ENCODE assay signal across 1 cellular context in the genomic region with DNA sequence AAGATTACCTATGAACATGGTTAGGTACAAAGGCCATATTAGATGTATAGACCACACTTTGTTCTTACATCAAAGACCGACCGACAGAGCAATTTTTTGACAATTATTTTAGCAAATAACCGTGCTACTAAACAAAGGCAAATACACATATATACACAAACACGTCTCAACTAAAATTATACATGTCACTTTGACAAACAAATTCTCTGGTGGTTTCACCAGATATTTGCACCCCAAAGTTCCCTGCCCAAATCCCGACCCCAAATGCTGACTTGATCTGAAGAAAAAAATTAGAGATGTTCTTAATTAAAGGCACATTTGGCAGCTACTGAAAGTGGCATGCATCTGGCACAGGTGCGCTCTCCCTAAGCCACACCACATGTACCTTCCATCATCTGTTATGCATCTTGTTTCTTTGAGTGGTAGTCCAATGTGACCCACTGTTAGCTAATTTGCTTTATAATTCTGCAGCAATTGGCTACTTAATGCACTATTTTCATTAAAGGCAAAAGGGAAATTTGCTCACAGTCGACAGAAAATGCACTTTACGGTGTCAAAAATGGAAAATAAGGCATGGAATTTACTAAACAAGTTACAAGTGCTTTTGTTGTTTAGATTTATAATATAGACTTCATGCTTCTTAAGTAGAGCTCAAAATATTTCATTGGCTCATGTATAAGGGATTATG.
TF ChIP-seq lines count a peak whose summit lies in the region.

No MANE protein-coding gene starts in this region.

TF ChIP-seq in HepG2, 621 proteins besides CTCF, POLR2A, EP300 and RAD21 (continued from another document and continues in another):
- TF ChIP-seq, protein P1, sequence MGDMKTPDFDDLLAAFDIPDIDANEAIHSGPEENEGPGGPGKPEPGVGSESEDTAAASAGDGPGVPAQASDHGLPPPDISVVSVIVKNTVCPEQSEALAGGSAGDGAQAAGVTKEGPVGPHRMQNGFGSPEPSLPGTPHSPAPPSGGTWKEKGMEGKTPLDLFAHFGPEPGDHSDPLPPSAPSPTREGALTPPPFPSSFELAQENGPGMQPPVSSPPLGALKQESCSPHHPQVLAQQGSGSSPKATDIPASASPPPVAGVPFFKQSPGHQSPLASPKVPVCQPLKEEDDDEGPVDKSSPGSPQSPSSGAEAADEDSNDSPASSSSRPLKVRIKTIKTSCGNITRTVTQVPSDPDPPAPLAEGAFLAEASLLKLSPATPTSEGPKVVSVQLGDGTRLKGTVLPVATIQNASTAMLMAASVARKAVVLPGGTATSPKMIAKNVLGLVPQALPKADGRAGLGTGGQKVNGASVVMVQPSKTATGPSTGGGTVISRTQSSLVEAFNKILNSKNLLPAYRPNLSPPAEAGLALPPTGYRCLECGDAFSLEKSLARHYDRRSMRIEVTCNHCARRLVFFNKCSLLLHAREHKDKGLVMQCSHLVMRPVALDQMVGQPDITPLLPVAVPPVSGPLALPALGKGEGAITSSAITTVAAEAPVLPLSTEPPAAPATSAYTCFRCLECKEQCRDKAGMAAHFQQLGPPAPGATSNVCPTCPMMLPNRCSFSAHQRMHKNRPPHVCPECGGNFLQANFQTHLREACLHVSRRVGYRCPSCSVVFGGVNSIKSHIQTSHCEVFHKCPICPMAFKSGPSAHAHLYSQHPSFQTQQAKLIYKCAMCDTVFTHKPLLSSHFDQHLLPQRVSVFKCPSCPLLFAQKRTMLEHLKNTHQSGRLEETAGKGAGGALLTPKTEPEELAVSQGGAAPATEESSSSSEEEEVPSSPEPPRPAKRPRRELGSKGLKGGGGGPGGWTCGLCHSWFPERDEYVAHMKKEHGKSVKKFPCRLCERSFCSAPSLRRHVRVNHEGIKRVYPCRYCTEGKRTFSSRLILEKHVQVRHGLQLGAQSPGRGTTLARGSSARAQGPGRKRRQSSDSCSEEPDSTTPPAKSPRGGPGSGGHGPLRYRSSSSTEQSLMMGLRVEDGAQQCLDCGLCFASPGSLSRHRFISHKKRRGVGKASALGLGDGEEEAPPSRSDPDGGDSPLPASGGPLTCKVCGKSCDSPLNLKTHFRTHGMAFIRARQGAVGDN (CRISPR knock-in tag; IDR thresholded peaks at IDR 0.05): no peak
- TF ChIP-seq ZBTB37 (CRISPR knock-in tag; IDR thresholded peaks at IDR 0.05) (no peak), TAF1 (CRISPR knock-in tag; IDR thresholded peaks at IDR 0.05) (no peak), ZNF280B (CRISPR knock-in tag; IDR thresholded peaks at IDR 0.05; ENCODE audit: borderline replicate concordance) (no peak), ZBTB20 (CRISPR knock-in tag; IDR thresholded peaks at IDR 0.05; ENCODE audit: borderline replicate concordance, low read depth) (peak; percentile 100), SP5 (CRISPR knock-in tag; IDR thresholded peaks at IDR 0.05; ENCODE audit: borderline replicate concordance, low read depth) (0 out of 2 replicates have a peak, but pooled peaks have one; percentile 7), TBX2 (CRISPR knock-in tag; IDR thresholded peaks at IDR 0.05; ENCODE audit: borderline replicate concordance) (peak; percentile 88), HMGXB3 (CRISPR knock-in tag; IDR thresholded peaks at IDR 0.05; ENCODE audit: borderline replicate concordance) (no peak), MED1 (CRISPR knock-in tag; IDR thresholded peaks at IDR 0.05) (peak; percentile 81), MEIS1 (CRISPR knock-in tag; IDR thresholded peaks at IDR 0.05; ENCODE audit: borderline replicate concordance) (no peak), ZFX (CRISPR knock-in tag; IDR thresholded peaks at IDR 0.05; ENCODE audit: low read depth) (no peak), MATR3 (CRISPR knock-in tag; IDR thresholded peaks at IDR 0.05) (no peak), CCAR2 (optimal IDR thresholded peaks at IDR 0.05; ENCODE audit: low read depth, low read length) (no peak), ZBTB7B (CRISPR knock-in tag; IDR thresholded peaks at IDR 0.05) (peak; percentile 39; the same call in 1 of the 2 replicates), ZBTB25 (CRISPR knock-in tag; IDR thresholded peaks at IDR 0.05) (no peak), NFE2 (CRISPR knock-in tag; IDR thresholded peaks at IDR 0.05) (no peak), MAFK (conservative IDR thresholded peaks at IDR 0.05 in 1 of 2, IDR thresholded peaks at IDR 0.05 in 1 of 2; ENCODE audit: low read length in 2 of 2) (0 out of 4 replicates have a peak, but pooled peaks of 1 of the 2 experiments have one; percentile 13), PHF20 (CRISPR knock-in tag; IDR thresholded peaks at IDR 0.05) (no peak), KAT8 (CRISPR knock-in tag; IDR thresholded peaks at IDR 0.05) (no peak; the same call in 1 of the 2 replicates), ZNF777 (CRISPR knock-in tag; IDR thresholded peaks at IDR 0.05) (no peak), ZNF503 (CRISPR knock-in tag; IDR thresholded peaks at IDR 0.05) (peak; percentile 85), IKZF5 (CRISPR knock-in tag; IDR thresholded peaks at IDR 0.05) (peak; percentile 64; the same call in 1 of the 2 replicates)
- TF ChIP-seq, protein P2, sequence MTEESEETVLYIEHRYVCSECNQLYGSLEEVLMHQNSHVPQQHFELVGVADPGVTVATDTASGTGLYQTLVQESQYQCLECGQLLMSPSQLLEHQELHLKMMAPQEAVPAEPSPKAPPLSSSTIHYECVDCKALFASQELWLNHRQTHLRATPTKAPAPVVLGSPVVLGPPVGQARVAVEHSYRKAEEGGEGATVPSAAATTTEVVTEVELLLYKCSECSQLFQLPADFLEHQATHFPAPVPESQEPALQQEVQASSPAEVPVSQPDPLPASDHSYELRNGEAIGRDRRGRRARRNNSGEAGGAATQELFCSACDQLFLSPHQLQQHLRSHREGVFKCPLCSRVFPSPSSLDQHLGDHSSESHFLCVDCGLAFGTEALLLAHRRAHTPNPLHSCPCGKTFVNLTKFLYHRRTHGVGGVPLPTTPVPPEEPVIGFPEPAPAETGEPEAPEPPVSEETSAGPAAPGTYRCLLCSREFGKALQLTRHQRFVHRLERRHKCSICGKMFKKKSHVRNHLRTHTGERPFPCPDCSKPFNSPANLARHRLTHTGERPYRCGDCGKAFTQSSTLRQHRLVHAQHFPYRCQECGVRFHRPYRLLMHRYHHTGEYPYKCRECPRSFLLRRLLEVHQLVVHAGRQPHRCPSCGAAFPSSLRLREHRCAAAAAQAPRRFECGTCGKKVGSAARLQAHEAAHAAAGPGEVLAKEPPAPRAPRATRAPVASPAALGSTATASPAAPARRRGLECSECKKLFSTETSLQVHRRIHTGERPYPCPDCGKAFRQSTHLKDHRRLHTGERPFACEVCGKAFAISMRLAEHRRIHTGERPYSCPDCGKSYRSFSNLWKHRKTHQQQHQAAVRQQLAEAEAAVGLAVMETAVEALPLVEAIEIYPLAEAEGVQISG (CRISPR knock-in tag; IDR thresholded peaks at IDR 0.05): no peak
- TF ChIP-seq, protein P3, sequence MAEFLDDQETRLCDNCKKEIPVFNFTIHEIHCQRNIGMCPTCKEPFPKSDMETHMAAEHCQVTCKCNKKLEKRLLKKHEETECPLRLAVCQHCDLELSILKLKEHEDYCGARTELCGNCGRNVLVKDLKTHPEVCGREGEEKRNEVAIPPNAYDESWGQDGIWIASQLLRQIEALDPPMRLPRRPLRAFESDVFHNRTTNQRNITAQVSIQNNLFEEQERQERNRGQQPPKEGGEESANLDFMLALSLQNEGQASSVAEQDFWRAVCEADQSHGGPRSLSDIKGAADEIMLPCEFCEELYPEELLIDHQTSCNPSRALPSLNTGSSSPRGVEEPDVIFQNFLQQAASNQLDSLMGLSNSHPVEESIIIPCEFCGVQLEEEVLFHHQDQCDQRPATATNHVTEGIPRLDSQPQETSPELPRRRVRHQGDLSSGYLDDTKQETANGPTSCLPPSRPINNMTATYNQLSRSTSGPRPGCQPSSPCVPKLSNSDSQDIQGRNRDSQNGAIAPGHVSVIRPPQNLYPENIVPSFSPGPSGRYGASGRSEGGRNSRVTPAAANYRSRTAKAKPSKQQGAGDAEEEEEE (CRISPR knock-in tag; IDR thresholded peaks at IDR 0.05; ENCODE audit: borderline replicate concordance): no peak
- TF ChIP-seq, protein P4, sequence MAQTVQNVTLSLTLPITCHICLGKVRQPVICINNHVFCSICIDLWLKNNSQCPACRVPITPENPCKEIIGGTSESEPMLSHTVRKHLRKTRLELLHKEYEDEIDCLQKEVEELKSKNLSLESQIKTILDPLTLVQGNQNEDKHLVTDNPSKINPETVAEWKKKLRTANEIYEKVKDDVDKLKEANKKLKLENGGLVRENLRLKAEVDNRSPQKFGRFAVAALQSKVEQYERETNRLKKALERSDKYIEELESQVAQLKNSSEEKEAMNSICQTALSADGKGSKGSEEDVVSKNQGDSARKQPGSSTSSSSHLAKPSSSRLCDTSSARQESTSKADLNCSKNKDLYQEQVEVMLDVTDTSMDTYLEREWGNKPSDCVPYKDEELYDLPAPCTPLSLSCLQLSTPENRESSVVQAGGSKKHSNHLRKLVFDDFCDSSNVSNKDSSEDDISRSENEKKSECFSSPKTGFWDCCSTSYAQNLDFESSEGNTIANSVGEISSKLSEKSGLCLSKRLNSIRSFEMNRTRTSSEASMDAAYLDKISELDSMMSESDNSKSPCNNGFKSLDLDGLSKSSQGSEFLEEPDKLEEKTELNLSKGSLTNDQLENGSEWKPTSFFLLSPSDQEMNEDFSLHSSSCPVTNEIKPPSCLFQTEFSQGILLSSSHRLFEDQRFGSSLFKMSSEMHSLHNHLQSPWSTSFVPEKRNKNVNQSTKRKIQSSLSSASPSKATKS (CRISPR knock-in tag; IDR thresholded peaks at IDR 0.05): no peak
